Comparison of ENCODE assay signal across 8 cellular contexts in the genomic region with DNA sequence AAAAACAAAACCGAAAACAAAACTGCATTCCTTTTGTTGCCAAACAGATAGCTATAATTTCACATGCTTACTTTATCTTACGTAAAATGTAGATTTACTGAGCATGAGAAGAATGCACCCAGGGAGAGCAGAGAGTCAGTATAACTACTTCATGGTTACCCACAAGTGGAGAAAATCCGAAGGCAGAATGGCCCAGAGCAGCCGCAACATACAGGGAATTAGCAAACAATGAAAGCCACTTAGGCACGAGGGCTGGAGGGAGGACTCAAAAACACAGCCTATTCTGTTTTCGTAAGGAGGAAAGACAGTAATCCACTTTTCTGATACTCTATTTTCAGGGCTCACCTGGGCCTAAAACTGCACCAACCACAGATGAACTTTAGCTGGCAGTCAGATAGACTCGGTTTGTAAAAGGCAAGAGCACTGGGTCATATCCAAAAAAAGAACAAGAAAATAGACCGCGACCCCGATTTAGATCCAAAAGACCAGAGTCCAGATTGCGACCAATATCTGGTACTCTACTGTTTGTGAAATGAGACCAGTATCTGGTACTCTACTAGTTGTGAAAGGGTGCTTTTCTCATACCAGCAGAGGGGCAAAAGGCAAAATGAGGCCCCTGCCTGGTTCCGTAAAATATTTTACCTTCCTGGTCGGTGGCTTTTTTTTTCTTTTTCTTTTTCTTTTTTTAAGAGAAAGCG. TPM values are rescaled to one million over a fixed set of nuclear protein-coding genes. Genes with fewer than 3 reads are reported as not detected.
DNase-seq lines count a peak whose midpoint lies in the region; ATAC-seq, FAIRE-seq and TF ChIP-seq lines count a peak whose summit lies in the region.

No MANE protein-coding gene starts in this region.

- peak; percentile 62 for DNase-seq in SKM-1 treated with dmso at 0.1 percent for 144 hours (lab: John Stamatoyannopoulos, UW; ENCODE audit: unreplicated experiment)
- no peak for DNase-seq in SKM-1 (lab: John Stamatoyannopoulos, UW; ENCODE audit: unreplicated experiment)
- DNase-seq in activated T-cell treated with anti-CD3 and anti-CD28 coated beads, Interleukin-2, amount 50 U/mL, for 72 hours: no peak
- DNase-seq in stimulated activated naive CD8-positive, alpha-beta T cell treated with anti-CD3 and anti-CD28 coated beads, Interleukin-15, Interleukin-2, amounts not matched to agents 100 U/mL and 50 U/mL, for 24 hours: peak; percentile 4
- no peak for DNase-seq in H54 (ENCODE audit: insufficient read length, low spot score)
- no peak for DNase-seq in 8988T

- H3K36me3 Mint-ChIP-seq in activated T-cell treated with anti-CD3 and anti-CD28 coated beads, Interleukin-2, amount 50 U/mL, for 72 hours (ENCODE audit: insufficient read depth in 2 of 2): peaks cover 9 to 11% of the 10 kb centered on the region in 2 donors

- H3K27me3 Mint-ChIP-seq in activated T-cell treated with anti-CD3 and anti-CD28 coated beads, Interleukin-2, amount 50 U/mL, for 72 hours (ENCODE audit: low read depth): peaks cover 5% of the 10 kb centered on the region

- no peaks in the 10 kb centered on the region for H3K9me3 Mint-ChIP-seq in activated T-cell treated with anti-CD3 and anti-CD28 coated beads, Interleukin-2, amount 50 U/mL, for 72 hours

- H3K4me3 Mint-ChIP-seq in activated T-cell treated with anti-CD3 and anti-CD28 coated beads, Interleukin-2, amount 50 U/mL, for 72 hours: peak overlapping the region; percentile 92 to 96

- peak; percentile 11 for ATAC-seq in HG03097 (IDR thresholded peaks at IDR 0.05; ENCODE audit: low FRiP score, unreplicated experiment)
- ATAC-seq in activated T-cell treated with anti-CD3 and anti-CD28 coated beads, Interleukin-2, amount 50 U/mL, for 72 hours (replicated peaks in 1 of 2): no peak
- no peak for ATAC-seq in stimulated activated naive CD8-positive, alpha-beta T cell treated with anti-CD3 and anti-CD28 coated beads, Interleukin-15, Interleukin-2, amounts not matched to agents 100 U/mL and 50 U/mL, for 24 hours

- H3K36me3 ChIP-seq in iPS-18a (ENCODE audit: control insufficient read depth, low read depth, low read length): no peaks in the 10 kb centered on the region

- H3K27me3 ChIP-seq in iPS-18a (ENCODE audit: control insufficient read depth, insufficient read depth, low read length): no peaks in the 10 kb centered on the region

- H3K9me3 ChIP-seq in iPS-18a (ENCODE audit: control insufficient read depth, low read depth, low read length): no peaks in the 10 kb centered on the region

- H3K4me3 ChIP-seq in iPS-18a (ENCODE audit: low read length): peak overlapping the region; percentile 88

- H3K4me1 Mint-ChIP-seq in activated T-cell treated with anti-CD3 and anti-CD28 coated beads, Interleukin-2, amount 50 U/mL, for 72 hours (ENCODE audit: low read depth): peaks cover 66% of the 10 kb centered on the region

- no peak for TF ChIP-seq POLR2A in H54 (IDR thresholded peaks at IDR 0.05; ENCODE audit: low read depth, low read length)

- H3K4me1 ChIP-seq in iPS-18a (ENCODE audit: control insufficient read depth, low read depth, low read length): peaks cover 52% of the 10 kb centered on the region

- peak overlapping the region; percentile 80 for H3K27ac Mint-ChIP-seq in activated T-cell treated with anti-CD3 and anti-CD28 coated beads, Interleukin-2, amount 50 U/mL, for 72 hours

- H3K27ac ChIP-seq in iPS-18a (ENCODE audit: low read length): no peak overlapping the region

- no peak for FAIRE-seq in H54 (lab: Jason Lieb, UNC)

- peak overlapping the region; percentile 91 for H3K9ac ChIP-seq in iPS-18a (ENCODE audit: low read length)

RNA-seq across cellular contexts. Expression of a gene that starts 1.3 kb away (rescaled TPM):
- 10 to 100 TPM; 27.8 to 29.7 TPM for total RNA-seq in activated T-cell treated with anti-CD3 and anti-CD28 coated beads, Interleukin-2, amount 50 U/mL, for 72 hours

RNA-seq across cellular contexts. Expression of a gene that starts 16.7 kb away (rescaled TPM):
- total RNA-seq in activated T-cell treated with anti-CD3 and anti-CD28 coated beads, Interleukin-2, amount 50 U/mL, for 72 hours: 1 to 10 TPM in 1 of 2 donors, under 1 TPM in 1; 0.72 to 1.1 TPM

Comparison
In these comparisons a context has a peak if more than half of its experiments do, and no peak if none do; other contexts are left out.
1. DNase-seq: peak in SKM-1 treated with dmso at 0.1 percent for 144 hours (single experiment) and stimulated activated naive CD8-positive, alpha-beta T cell treated with anti-CD3 and anti-CD28 coated beads, Interleukin-15, Interleukin-2, amounts not matched to agents 100 U/mL and 50 U/mL, for 24 hours (single experiment); none in SKM-1 (single experiment), activated T-cell treated with anti-CD3 and anti-CD28 coated beads, Interleukin-2, amount 50 U/mL, for 72 hours (0 of 2), H54 (single experiment) and 8988T (single experiment).